22 cellular contexts compared by ENCODE assay signal in the genomic region with DNA sequence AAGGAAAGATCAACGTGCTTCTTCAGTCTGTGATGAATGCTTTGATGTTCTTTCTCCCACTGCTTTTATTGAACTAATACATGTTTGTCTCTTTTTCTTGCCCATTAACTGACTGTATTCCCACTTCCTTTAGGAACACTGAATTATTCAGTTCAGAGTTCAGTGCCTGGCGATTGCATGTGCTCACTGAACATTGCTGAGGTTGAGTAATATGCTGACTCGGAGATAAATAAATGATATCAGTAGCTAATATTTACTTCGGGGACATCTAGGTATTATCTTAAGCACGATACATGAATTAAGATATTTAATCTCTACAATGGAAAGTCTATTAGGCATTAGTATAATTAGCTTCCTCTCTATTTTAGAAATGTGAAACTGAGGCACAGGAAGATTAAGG.
DNase-seq lines count a peak whose midpoint lies in the region; ATAC-seq, FAIRE-seq and TF ChIP-seq lines count a peak whose summit lies in the region.
"Had no signal": no experiment of that assay in that cellular context is flagged by ENCODE, and none has a peak within 500 bp of the region (broad histone marks: within the 10 kb centered on the region; RNA-seq: fewer than 3 reads in every experiment).

No MANE protein-coding gene starts in this region.

- no peak for TF ChIP-seq RAD21 in K562 (CRISPR knock-in tag; conservative IDR thresholded peaks at IDR 0.05 in 1 of 2, IDR thresholded peaks at IDR 0.05 in 1 of 2)

- H3K79me2 ChIP-seq in K562 (ENCODE audit: control insufficient read depth, insufficient read depth, low read length) (no peaks in the 10 kb centered on the region), mammary epithelial cell (ENCODE audit: insufficient read depth, low read length) (no peaks in the 10 kb centered on the region)

- no peaks in the 10 kb centered on the region for H3K27me3 ChIP-seq in K562 (ENCODE audit: control insufficient read depth in 2 of 2, insufficient read depth in 2 of 2, low read length in 2 of 2)
- H3K27me3 ChIP-seq in mucosa of rectum (ENCODE audit: control insufficient read depth in 2 of 2, insufficient read depth in 2 of 2, low read length in 2 of 2), result no peaks in the 10 kb centered on the region
- H3K27me3 ChIP-seq in transverse colon, result no peaks in the 10 kb centered on the region
- no peaks in the 10 kb centered on the region for H3K27me3 ChIP-seq in mammary epithelial cell (ENCODE audit: insufficient read depth, low read length)
- H3K27me3 ChIP-seq: BE2C had no signal

- no peaks in the 10 kb centered on the region for H3K9me1 ChIP-seq in K562 (ENCODE audit: control insufficient read depth, insufficient read depth, low read length)

- H3K27ac ChIP-seq in K562 (ENCODE audit: extremely low read depth, low read depth, low read length) (no peak overlapping the region), mucosa of rectum (ENCODE audit: low read depth in 2 of 2, low read length in 2 of 2) (peak overlapping the region; percentile 77 to 79), transverse colon (peak overlapping the region in 3 of 4 donors; percentile 71 to 80 (median 76)), mammary epithelial cell (ENCODE audit: insufficient read depth, low read depth, low read length) (no peak overlapping the region)
- H3K27ac ChIP-seq: C4-2B, HL-60 had no signal

- POLR2A ChIA-PET in K562 (lab: Yijun Ruan, JAX), result no interaction called here

- no peak overlapping the region for H3K4me2 ChIP-seq in K562 (ENCODE audit: insufficient read depth, low read length)
- no peak overlapping the region for H3K4me2 ChIP-seq in mammary epithelial cell (ENCODE audit: insufficient read depth, low read depth, low read length)

- H3K9ac ChIP-seq in K562 (ENCODE audit: insufficient read depth in 1 of 2, low read depth in 2 of 2, low read length in 2 of 2) (no peak overlapping the region), mucosa of rectum (ENCODE audit: low read depth in 1 of 2, low read length in 2 of 2) (peak overlapping the region in 1 of 2 donors; percentile 17), mammary epithelial cell (ENCODE audit: insufficient read depth, low read length) (no peak overlapping the region)

- TF ChIP-seq EP300 in K562 (IDR thresholded peaks at IDR 0.05; ENCODE audit: low read length) (no peak), transverse colon (IDR thresholded peaks at IDR 0.05; ENCODE audit: low read depth) (no peak)

- H3K4me3 ChIP-seq in K562 (no peak overlapping the region), mucosa of rectum (ENCODE audit: low read length in 2 of 2) (no peak overlapping the region), transverse colon (no peak overlapping the region), mammary epithelial cell (replicated peaks in 1 of 3; ENCODE audit: insufficient read depth in 1 of 3, low read depth in 2 of 3, low read length in 3 of 3) (no peak overlapping the region)

- H3K9me3 ChIP-seq in K562 (replicated peaks; ENCODE audit: control insufficient read depth, insufficient read depth, low read depth, low read length) (no peaks in the 10 kb centered on the region), mucosa of rectum (ENCODE audit: control insufficient read depth in 2 of 2, low read length in 2 of 2) (no peaks in the 10 kb centered on the region), transverse colon (no peaks in the 10 kb centered on the region), mammary epithelial cell (replicated peaks; ENCODE audit: insufficient read depth, low read length) (no peaks in the 10 kb centered on the region)
- H3K9me3 ChIP-seq: BE2C had no signal

- in situ Hi-C loops in K562 (cut with MboI) (no loop called here), transverse colon (cut with MboI; ENCODE audit: low pct_ligation_motif_present in 1 of 4, low pct_unique_long_range_greater_than_20kb in 1 of 4, low sequenced_read_pairs in 3 of 4) (no loop called here), mammary epithelial cell (cut with MboI; ENCODE audit: low sequenced_read_pairs in 2 of 2) (no loop called here)

- BruUV-seq in K562 (replicated peaks; lab: Mats Ljungman, UMichigan) (no TSS peak), mammary epithelial cell (replicated peaks; lab: Mats Ljungman, UMichigan) (no TSS peak)

- H3K4me1 ChIP-seq in K562 (replicated peaks in 1 of 2; ENCODE audit: control insufficient read depth in 2 of 2, insufficient read depth in 2 of 2, low read length in 2 of 2) (no peaks in the 10 kb centered on the region), mucosa of rectum (ENCODE audit: control insufficient read depth in 2 of 2, insufficient read depth in 2 of 2, low read length in 2 of 2) (peaks cover 3 to 14% of the 10 kb centered on the region in 2 donors), transverse colon (peaks cover 3 to 21% (median 11%) of the 10 kb centered on the region in 4 donors), mammary epithelial cell (ENCODE audit: insufficient read depth, low read length) (peaks cover 10% of the 10 kb centered on the region)
- H3K4me1 ChIP-seq: BE2C had no signal

- TF ChIP-seq POLR2A in K562 (conservative IDR thresholded peaks at IDR 0.05), result no peak
- TF ChIP-seq POLR2A in transverse colon (IDR thresholded peaks at IDR 0.05), result no peak

- ATAC-seq in K562 (no peak), left colon (peak; percentile 14), GM19035 (IDR thresholded peaks at IDR 0.05; ENCODE audit: unreplicated experiment) (no peak), GM21447 (IDR thresholded peaks at IDR 0.05; ENCODE audit: unreplicated experiment) (no peak)

- no peak for TF ChIP-seq CTCF in K562 (IDR thresholded peaks at IDR 0.05 in 2 of 3, conservative IDR thresholded peaks at IDR 0.05 in 1 of 3; ENCODE audit: insufficient read depth in 2 of 3, low read depth in 1 of 3, low read length in 3 of 3)
- no peak for TF ChIP-seq CTCF in transverse colon (IDR thresholded peaks at IDR 0.05)
- TF ChIP-seq CTCF in mammary epithelial cell (conservative IDR thresholded peaks at IDR 0.05 in 1 of 2, IDR thresholded peaks at IDR 0.05 in 1 of 2; ENCODE audit: extremely low read depth in 1 of 2, insufficient read depth in 1 of 2, low read depth in 1 of 2, low read length in 2 of 2), result no peak

- no peak for DNase-seq in K562 (ENCODE audit: extremely low read depth in 1 of 4, low spot score in 3 of 4)
- no peak for DNase-seq in left colon
- no peak for DNase-seq in transverse colon
- DNase-seq in mammary epithelial cell, result no peak
- DNase-seq: BE2C; CD4-positive, alpha-beta memory T cell; DMS153; DMS79 treated with DMSO at 0.1 percent for 48 hours; EL; HCEC 1CT; HFFc6; KG1 had no signal

- no peak for FAIRE-seq in K562 (lab: Jason Lieb, UNC)
- FAIRE-seq: A204.1, D721Med, G401.6, GM12892, GM19239 had no signal

- H3K36me3 ChIP-seq in K562 (ENCODE audit: control insufficient read depth, insufficient read depth, low read length) (no peaks in the 10 kb centered on the region), mucosa of rectum (ENCODE audit: control insufficient read depth in 2 of 2, insufficient read depth in 2 of 2, low read length in 2 of 2) (no peaks in the 10 kb centered on the region), transverse colon (no peaks in the 10 kb centered on the region), mammary epithelial cell (ENCODE audit: insufficient read depth, low read length) (no peaks in the 10 kb centered on the region)
- H3K36me3 ChIP-seq: BE2C had no signal

- dilution Hi-C loops in mammary epithelial cell (cut with HindIII; ENCODE audit: low sequenced_read_pairs), result no loop called here

- H4K20me1 ChIP-seq in K562 (replicated peaks; ENCODE audit: control insufficient read depth, insufficient read depth, low read length), result no peaks in the 10 kb centered on the region
- H4K20me1 ChIP-seq in mammary epithelial cell (ENCODE audit: insufficient read depth, low read length), result no peaks in the 10 kb centered on the region

- intact Hi-C loops in K562 (cut with micrococcal nuclease) (no loop called here), left colon (cut with DNase I, micrococcal nuclease) (no loop called here), transverse colon (cut with DNase I; ENCODE audit: low total_unique reads) (no loop called here), mammary epithelial cell (cut with micrococcal nuclease) (no loop called here)

- WGBS in K562 (ENCODE audit: insufficient coverage, low coverage, missing lambda C conversion rate), result under 1% methylated on average over 5 of the region's 5 CpGs
- 45 to 47% methylated on average over 5 of the region's 5 CpGs for WGBS in transverse colon (ENCODE audit: low coverage in 1 of 2), 2 donors
- 71% methylated on average over 5 of the region's 5 CpGs for WGBS in mammary epithelial cell (ENCODE audit: low coverage, missing lambda C conversion rate)

- H2AFZ ChIP-seq in K562 (ENCODE audit: low read depth, low read length), result no peak overlapping the region
- no peak overlapping the region for H2AFZ ChIP-seq in mammary epithelial cell (ENCODE audit: low read depth, low read length)

- CTCF ChIA-PET in K562 (lab: Yijun Ruan, JAX; ENCODE audit: low intra/inter-chr PET ratio), result no interaction called here
- CTCF ChIA-PET in mammary epithelial cell (lab: Charles Lee; ENCODE audit: low non-redundant PET), result no interaction called here

TF ChIP-seq in K562, 482 proteins besides CTCF, POLR2A, EP300 and RAD21:
- peak; percentile 49; the same call in 1 of the 2 replicates for TF ChIP-seq MAFF (IDR thresholded peaks at IDR 0.05; ENCODE audit: low read length)
- no peak for TF ChIP-seq SREBF1 (IDR thresholded peaks at IDR 0.05; ENCODE audit: borderline replicate concordance, low read depth, low read length)
- peak; percentile 70 for TF ChIP-seq ZNF316 (IDR thresholded peaks at IDR 0.05)
- TF ChIP-seq MAFG (tag; conservative IDR thresholded peaks at IDR 0.05), result peak; percentile 43; the same call in 1 of the 2 replicates
TF ChIP-seq in K562: peak in this region for 3.

Comparison
In these comparisons a context has a peak if more than half of its experiments do, and no peak if none do; other contexts are left out.
1. H3K27ac ChIP-seq: peak in mucosa of rectum (2 of 2) and transverse colon (3 of 4); none in K562 (single experiment) and mammary epithelial cell (single experiment).